26 cellular contexts compared by ENCODE assay signal in the genomic region with DNA sequence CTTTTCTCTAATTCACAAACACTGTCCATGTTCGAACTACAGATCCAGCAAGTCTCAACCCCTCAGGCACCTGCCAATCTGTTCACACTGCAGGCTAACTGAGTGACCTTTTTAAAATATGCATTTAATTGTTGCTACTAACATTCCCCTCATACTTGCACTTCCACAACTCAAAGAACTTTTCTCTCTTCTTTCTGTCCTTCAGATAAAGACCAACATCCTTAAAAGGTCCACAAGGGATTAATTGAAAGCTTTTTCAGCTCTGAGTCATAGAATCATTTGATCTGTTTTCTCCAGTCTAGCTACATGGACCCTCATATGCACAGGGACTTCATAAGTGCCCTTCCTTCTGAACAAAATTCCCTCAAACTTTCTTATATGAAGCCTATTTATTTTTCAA.
"Had no signal": no experiment of that assay in that cellular context is flagged by ENCODE, and none has a peak within 500 bp of the region (broad histone marks: within the 10 kb centered on the region; RNA-seq: fewer than 3 reads in every experiment).

No MANE protein-coding gene starts in this region.

- H3K4me1 ChIP-seq: adrenal gland, breast epithelium, colonic mucosa, esophagus squamous epithelium, heart left ventricle had no signal

- H3K27me3 ChIP-seq: adrenal gland, breast epithelium, cardiac muscle cell, colonic mucosa, esophagus squamous epithelium, heart left ventricle had no signal

- H3K9me3 ChIP-seq: adrenal gland, breast epithelium, colonic mucosa, esophagus squamous epithelium, heart left ventricle had no signal

- H3K4me3 ChIP-seq: adrenal gland, breast epithelium, cardiac muscle cell, colonic mucosa, esophagus squamous epithelium, heart left ventricle had no signal

- DNase-seq: activated CD4-positive, alpha-beta memory T cell treated with anti-CD3 and anti-CD28 coated beads, Interleukin-2, amount 10 ng/mL, durations not matched to agents 7 days and 5 days; activated CD4-positive, alpha-beta T cell treated with anti-CD3 and anti-CD28 coated beads for 1 hour; activated CD4-positive, alpha-beta T cell treated with anti-CD3 and anti-CD28 coated beads for 4 hours; activated CD4-positive, alpha-beta T cell treated with anti-CD3 and anti-CD28 coated beads, Interleukin-2, amount 10 ng/mL, durations not matched to agents 7 days and 5 days; activated CD4-positive, alpha-beta T cell treated with anti-CD3 and anti-CD28 coated beads, Interleukin-2, amount 50 U/mL, for 4 hours; activated CD8-positive, alpha-beta memory T cell treated with anti-CD3 and anti-CD28 coated beads, Interleukin-2, amount 50 U/mL, for 48 hours; activated effector memory CD4-positive, alpha-beta T cell treated with Interleukin-2 at 50 U/mL for 16 hours; activated gamma-delta T cell treated with Interleukin-2 at 50 U/mL for 16 hours; activated naive CD4-positive, alpha-beta T cell treated with anti-CD3 and anti-CD28 coated beads for 36 hours; activated naive CD8-positive, alpha-beta T cell treated with anti-CD3 and anti-CD28 coated beads for 36 hours; activated naive CD8-positive, alpha-beta T cell treated with anti-CD3 and anti-CD28 coated beads, Interleukin-2, amount 50 U/mL, for 24 hours; activated T-cell treated with anti-CD3 and anti-CD28 coated beads for 4 hours; activated T-cell treated with anti-CD3 and anti-CD28 coated beads, Interleukin-2, amount 50 U/mL, for 24 hours; adrenal gland; amygdala; aorta; central memory CD4-positive, alpha-beta T cell; cerebellar nuclear complex; colonic mucosa; effector CD8-positive, alpha-beta T cell; esophagus squamous epithelium; heart left ventricle; T-helper 2 cell had no signal

- H3K27ac ChIP-seq: adrenal gland, breast epithelium, cardiac muscle cell, colonic mucosa, epithelial cell of prostate, esophagus squamous epithelium, heart left ventricle had no signal

- H3K36me3 ChIP-seq: adrenal gland, breast epithelium, cardiac muscle cell, colonic mucosa, esophagus squamous epithelium, heart left ventricle had no signal
